30 cellular contexts compared by ENCODE assay signal in genomic region chrX:13371191-13371590, GRCh38. TPM values are rescaled to one million over a fixed set of nuclear protein-coding genes. Genes with fewer than 3 reads are reported as not detected.
"Had no signal": no experiment of that assay in that cellular context is flagged by ENCODE, and none has a peak within 500 bp of the region (broad histone marks: within the 10 kb centered on the region; RNA-seq: fewer than 3 reads in every experiment).

No MANE protein-coding gene starts in this region.

- H3K27me3 ChIP-seq: adrenal gland, MG63, SJCRH30 had no signal

- H3K4me3 ChIP-seq: adrenal gland, MG63, SJCRH30 had no signal

- H3K27ac Mint-ChIP-seq: activated CD8-positive, alpha-beta T cell treated with anti-CD3 and anti-CD28 coated beads, Interleukin-2, amount 10 ng/mL, durations not matched to agents 7 days and 5 days; activated naive CD8-positive, alpha-beta T cell treated with anti-CD3 and anti-CD28 coated beads, Interleukin-2, amount 10 ng/mL, durations not matched to agents 7 days and 5 days had no signal

- H3K9me3 Mint-ChIP-seq: activated naive CD8-positive, alpha-beta T cell treated with anti-CD3 and anti-CD28 coated beads, Interleukin-2, amount 10 ng/mL, durations not matched to agents 7 days and 5 days had no signal

- H3K27ac ChIP-seq: adrenal gland, RWPE1, SJCRH30 had no signal

- H3K4me3 Mint-ChIP-seq: activated CD8-positive, alpha-beta T cell treated with anti-CD3 and anti-CD28 coated beads, Interleukin-2, amount 10 ng/mL, durations not matched to agents 7 days and 5 days; activated naive CD8-positive, alpha-beta T cell treated with anti-CD3 and anti-CD28 coated beads, Interleukin-2, amount 10 ng/mL, durations not matched to agents 7 days and 5 days had no signal

- ATAC-seq: activated CD4-positive, CD25-positive, alpha-beta regulatory T cell treated with anti-CD3 and anti-CD28 coated beads, Interleukin-2, amount 50 U/mL, for 24 hours; activated CD8-positive, alpha-beta T cell treated with anti-CD3 and anti-CD28 coated beads, Interleukin-2, amount 10 ng/mL, durations not matched to agents 7 days and 5 days; Panc1 had no signal

- H3K4me1 ChIP-seq: adrenal gland had no signal

- DNase-seq: activated CD4-positive, alpha-beta T cell treated with anti-CD3 and anti-CD28 coated beads for 48 hours; activated CD4-positive, alpha-beta T cell treated with anti-CD3 and anti-CD28 coated beads, Interleukin-2, amount 50 U/mL, for 4 hours; activated CD8-positive, alpha-beta memory T cell treated with anti-CD3 and anti-CD28 coated beads, Interleukin-2, amount 50 U/mL, for 48 hours; activated CD8-positive, alpha-beta T cell treated with anti-CD3 and anti-CD28 coated beads, Interleukin-2, amount 10 ng/mL, durations not matched to agents 7 days and 5 days; activated naive CD4-positive, alpha-beta T cell treated with anti-CD3 and anti-CD28 coated beads, Interleukin-2, amount 50 U/mL, for 16 hours; activated naive CD8-positive, alpha-beta T cell treated with anti-CD3 and anti-CD28 coated beads, Interleukin-2, amount 10 ng/mL, durations not matched to agents 7 days and 5 days; activated T-cell treated with anti-CD3 and anti-CD28 coated beads, Interleukin-2, amount 50 U/mL, for 1 hour; adrenal gland; anterior cingulate cortex; MG63; MV-4-11; NCI-H1092 treated with DMSO at 0.1 percent for 48 hours; NCI-H1417 treated with DMSO at 0.1 percent for 48 hours; NCI-H1694; NCI-H2029; NCI-H2107; NCI-H2171 treated with DMSO at 0.1 percent for 48 hours; NCI-H226; NCI-H526 treated with DMSO at 0.1 percent for 48 hours; NCI-H82; OCI-M1; Right ventricle myocardium superior; SJCRH30; SK-N-SH; T-helper 1 cell had no signal

- H3K9me3 ChIP-seq: adrenal gland, MG63, SJCRH30, SK-N-SH had no signal

- H3K36me3 Mint-ChIP-seq: activated naive CD8-positive, alpha-beta T cell treated with anti-CD3 and anti-CD28 coated beads, Interleukin-2, amount 10 ng/mL, durations not matched to agents 7 days and 5 days had no signal

- H3K36me3 ChIP-seq: adrenal gland, MG63, SJCRH30 had no signal

RNA-seq across cellular contexts. Expression of gene ATXN3L, which starts 51.3 kb away (rescaled TPM):
- total RNA-seq: activated CD8-positive, alpha-beta T cell treated with anti-CD3 and anti-CD28 coated beads, Interleukin-2, amount 10 ng/mL, durations not matched to agents 7 days and 5 days; activated naive CD8-positive, alpha-beta T cell treated with anti-CD3 and anti-CD28 coated beads, Interleukin-2, amount 10 ng/mL, durations not matched to agents 7 days and 5 days; adrenal gland; NCI-H460; Right ventricle myocardium superior; SJCRH30; T-helper 2 cell treated with Interferon-gamma antibody and Interleukin-4, amounts not matched to agents 100 ng/mL and 5 ng/mL, for 36 hours had no signal
- polyA plus RNA-seq: adrenal gland, SK-N-SH had no signal
